ENCODE assay signal across 8 cellular contexts in the genomic region with DNA sequence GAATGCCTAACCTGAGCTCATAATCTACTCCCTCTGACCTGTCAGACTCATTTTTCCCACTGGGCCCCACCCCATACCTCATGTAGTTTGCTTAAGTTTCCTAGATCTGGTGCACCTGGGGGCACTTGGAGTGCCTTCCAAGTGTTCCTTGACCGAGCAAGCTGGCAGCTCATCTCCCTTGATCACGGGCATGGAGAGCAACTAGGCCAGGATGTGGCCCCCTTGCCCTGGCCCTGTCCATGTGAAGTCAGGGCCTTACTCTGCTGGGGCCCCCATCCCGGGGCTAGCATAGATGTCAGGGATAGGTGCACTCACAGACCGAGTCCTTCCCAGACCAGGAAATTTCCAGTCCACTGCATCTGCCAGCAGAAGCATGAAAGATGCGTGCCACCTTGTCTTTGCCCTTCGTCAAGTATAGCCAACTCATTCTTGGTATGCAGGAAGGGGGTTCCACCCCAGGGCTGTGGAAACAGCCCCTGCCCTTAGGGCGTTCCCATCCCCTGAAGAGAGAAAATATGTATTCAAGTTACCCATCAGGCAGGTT. TPM values are rescaled to one million over a fixed set of nuclear protein-coding genes. Genes with fewer than 3 reads are reported as not detected.
DNase-seq lines count a peak whose midpoint lies in the region; ATAC-seq and TF ChIP-seq lines count a peak whose summit lies in the region.

No MANE protein-coding gene starts in this region.

- TF ChIP-seq CTCF in heart left ventricle (IDR thresholded peaks at IDR 0.05) (no peak), gastrocnemius medialis (IDR thresholded peaks at IDR 0.05 in 4 of 5, conservative IDR thresholded peaks at IDR 0.05 in 1 of 5) (no peak)

- peaks cover 7 to 75% (median 62%) of the 10 kb centered on the region in 12 donors for H3K4me1 ChIP-seq in heart left ventricle
- H3K4me1 ChIP-seq in gastrocnemius medialis = peaks cover 54 to 67% of the 10 kb centered on the region in 2 donors

- 15 to 26% (median 19%) methylated on average over 7 of the region's 7 CpGs for WGBS in heart left ventricle, 4 donors

- in situ Hi-C loops in gastrocnemius medialis (cut with MboI; ENCODE audit: low sequenced_read_pairs in 4 of 4) = no loop called here

- no peak for TF ChIP-seq POLR2A in heart left ventricle (IDR thresholded peaks at IDR 0.05)
- no peak for TF ChIP-seq POLR2A in gastrocnemius medialis (IDR thresholded peaks at IDR 0.05)

- no peaks in the 10 kb centered on the region for H3K27me3 ChIP-seq in heart left ventricle
- no peaks in the 10 kb centered on the region for H3K27me3 ChIP-seq in gastrocnemius medialis

- intact Hi-C loops in heart left ventricle (cut with DNase I) (loop anchor here in 2 of 10 donors (2.0 to 5.0 kb wide), 2 partner anchors 83 to 86 kb away; no protein-coding TSS in a partner anchor), gastrocnemius medialis (cut with DNase I; ENCODE audit: low total_unique reads) (loop anchor here (1.0 to 5.0 kb wide), 3 partner anchors 25 to 119 kb away; a partner anchor contains a TSS)

- H3K27ac ChIP-seq in heart left ventricle = peak overlapping the region; percentile 97 to 99 (median 98)
- H3K27ac ChIP-seq in gastrocnemius medialis = peak overlapping the region; percentile 87 to 99 (median 94)

- H3K9me3 ChIP-seq in heart left ventricle = peaks cover 0 to 6% (median 0%) of the 10 kb centered on the region in 12 donors
- H3K9me3 ChIP-seq in gastrocnemius medialis = no peaks in the 10 kb centered on the region

- DNase-seq in activated effector memory CD4-positive, alpha-beta T cell treated with Interleukin-2 at 50 U/mL for 16 hours = peak; percentile 54
- DNase-seq in heart left ventricle (peak in 2 of 5 donors; percentile 34 to 36), gastrocnemius medialis (peak in 1 of 2 donors; percentile 59), iPS-NIHi11 (ENCODE audit: low spot score) (no peak), iPS-NIHi7 (ENCODE audit: extremely low spot score) (no peak)

- peak overlapping the region; percentile 67 to 85 (median 79) for H3K4me3 ChIP-seq in heart left ventricle
- peak overlapping the region; percentile 65 to 80 (median 68) for H3K4me3 ChIP-seq in gastrocnemius medialis

- H3K36me3 ChIP-seq in heart left ventricle = peaks cover 0 to 3% (median 0%) of the 10 kb centered on the region in 9 donors
- H3K36me3 ChIP-seq in gastrocnemius medialis = no peaks in the 10 kb centered on the region

- ATAC-seq in GM18511 (IDR thresholded peaks at IDR 0.05; ENCODE audit: unreplicated experiment) (peak; percentile 4), HG03521 (IDR thresholded peaks at IDR 0.05; ENCODE audit: unreplicated experiment) (peak; percentile 3), heart left ventricle (peak; percentile 25 to 36 (median 32)), gastrocnemius medialis (peak; percentile 14 to 38), HG03175 (IDR thresholded peaks at IDR 0.05; ENCODE audit: unreplicated experiment) (no peak)

RNA-seq across cellular contexts. Expression of a gene that starts 41.9 kb away (rescaled TPM):
- total RNA-seq in heart left ventricle (10 to 100 TPM in 8 of 9 donors, 1 to 10 TPM in 1; 7.5 to 42.5 (median 13.5) TPM), gastrocnemius medialis (100 to 1,000 TPM in 1 of 4 donors, 10 to 100 TPM in 3; 56.2 to 116 (median 79.2) TPM)
- 10 to 100 TPM; 11.1 to 50.1 TPM for polyA plus RNA-seq in heart left ventricle
